In genomic region chr11:80487952-80488351, GRCh38 we compare ENCODE assay signal across 34 cellular contexts.
"Had no signal": no experiment of that assay in that cellular context is flagged by ENCODE, and none has a peak within 500 bp of the region (broad histone marks: within the 10 kb centered on the region; RNA-seq: fewer than 3 reads in every experiment).

No MANE protein-coding gene starts in this region.

- H3K9me3 ChIP-seq: MG63 had no signal

- H3K36me3 ChIP-seq: MG63 had no signal

- H3K27me3 ChIP-seq: MG63 had no signal

- H3K4me3 ChIP-seq: MG63 had no signal

- DNase-seq: Karpas-422, Kasumi-1, MG63, MM.1S, MV-4-11, NCI-H1048, NCI-H1092, NCI-H1092 treated with DMSO at 0.1 percent for 48 hours, NCI-H1105, NCI-H1105 treated with DMSO at 0.1 percent for 48 hours, NCI-H1417, NCI-H1417 treated with DMSO at 0.1 percent for 48 hours, NCI-H1436, NCI-H1436 treated with DMSO at 0.1 percent for 48 hours, NCI-H146, NCI-H1694, NCI-H1694 treated with DMSO at 0.1 percent for 48 hours, NCI-H187, NCI-H187 treated with DMSO at 0.1 percent for 48 hours, NCI-H1930, NCI-H2029, NCI-H2029 treated with DMSO at 0.1 percent for 48 hours, NCI-H2081, NCI-H2081 treated with DMSO at 0.1 percent for 48 hours, NCI-H2107, NCI-H2171, NCI-H2171 treated with DMSO at 0.1 percent for 48 hours, NCI-H2227 treated with DMSO at 0.1 percent for 48 hours, NCI-H226, NCI-H345, NCI-H446, NCI-H446 treated with DMSO at 0.1 percent for 48 hours, NCI-H510A, NCI-H510A treated with DMSO at 0.1 percent for 48 hours had no signal
